In the genomic region with DNA sequence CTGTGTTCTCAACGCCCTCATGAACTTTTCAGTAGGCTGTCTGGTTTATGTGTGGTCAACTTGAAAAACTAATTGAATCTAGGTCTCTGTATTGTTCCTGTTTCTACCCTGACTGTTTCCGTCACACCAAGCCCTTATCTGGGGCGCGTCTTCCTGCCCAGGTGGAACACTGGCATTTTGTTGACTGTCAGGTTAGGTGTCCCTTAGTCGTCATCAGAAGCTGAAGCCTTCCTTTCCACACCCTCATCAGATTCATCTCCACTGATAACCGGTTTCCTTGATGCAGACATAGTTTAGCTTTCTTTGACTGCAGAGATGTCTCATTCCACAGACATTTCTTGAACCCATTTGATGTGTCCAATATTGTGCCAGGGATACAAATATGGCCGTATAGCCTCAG, we compare ENCODE assay signal across 12 cellular contexts.
DNase-seq lines count a peak whose midpoint lies in the region; ATAC-seq lines count a peak whose summit lies in the region.
"Had no signal": no experiment of that assay in that cellular context is flagged by ENCODE, and none has a peak within 500 bp of the region (broad histone marks: within the 10 kb centered on the region; RNA-seq: fewer than 3 reads in every experiment).

No MANE protein-coding gene starts in this region.

- peaks cover 60% of the 10 kb centered on the region for H3K36me3 Mint-ChIP-seq in stimulated activated naive CD8-positive, alpha-beta T cell treated with anti-CD3 and anti-CD28 coated beads, Interleukin-15, Interleukin-2, amounts not matched to agents 100 ng/mL and 50 ng/mL, for 24 hours (ENCODE audit: low read depth)

- H3K27me3 Mint-ChIP-seq in stimulated activated naive CD8-positive, alpha-beta T cell treated with anti-CD3 and anti-CD28 coated beads, Interleukin-15, Interleukin-2, amounts not matched to agents 100 ng/mL and 50 ng/mL, for 24 hours: no peaks in the 10 kb centered on the region

- peaks cover 3% of the 10 kb centered on the region for H3K9me3 Mint-ChIP-seq in stimulated activated naive CD8-positive, alpha-beta T cell treated with anti-CD3 and anti-CD28 coated beads, Interleukin-15, Interleukin-2, amounts not matched to agents 100 ng/mL and 50 ng/mL, for 24 hours

- DNase-seq in activated CD4-positive, CD25-positive, alpha-beta regulatory T cell treated with anti-CD3 and anti-CD28 coated beads, Interleukin-2, amount 50 U/mL, for 72 hours: no peak
- peak; percentile 69 for DNase-seq in activated CD8-positive, alpha-beta memory T cell treated with anti-CD3 and anti-CD28 coated beads, Interleukin-2, amount 50 U/mL, for 1 hour (ENCODE audit: extremely low read depth)
- DNase-seq in left colon (no peak), NCI-H146 (lab: John Stamatoyannopoulos, UW) (no peak)
- DNase-seq: caudate nucleus, NCI-H226, SHP77, stomach had no signal

- peak; percentile 11 to 17 for ATAC-seq in activated CD4-positive, CD25-positive, alpha-beta regulatory T cell treated with anti-CD3 and anti-CD28 coated beads, Interleukin-2, amount 50 U/mL, for 24 hours
- peak; percentile 20 for ATAC-seq in left colon
- ATAC-seq in GM19467 (IDR thresholded peaks at IDR 0.05; ENCODE audit: unreplicated experiment): no peak
- no peak for ATAC-seq in GM21526 (IDR thresholded peaks at IDR 0.05; ENCODE audit: low FRiP score, unreplicated experiment)

- intact Hi-C loops in left colon (cut with DNase I, micrococcal nuclease): no loop called here

- peaks cover 91% of the 10 kb centered on the region for H3K4me1 Mint-ChIP-seq in stimulated activated naive CD8-positive, alpha-beta T cell treated with anti-CD3 and anti-CD28 coated beads, Interleukin-15, Interleukin-2, amounts not matched to agents 100 ng/mL and 50 ng/mL, for 24 hours (ENCODE audit: low read depth)

- H3K27ac Mint-ChIP-seq in stimulated activated naive CD8-positive, alpha-beta T cell treated with anti-CD3 and anti-CD28 coated beads, Interleukin-15, Interleukin-2, amounts not matched to agents 100 ng/mL and 50 ng/mL, for 24 hours: peak overlapping the region; percentile 91

- peak overlapping the region; percentile 51 for H3K4me3 Mint-ChIP-seq in stimulated activated naive CD8-positive, alpha-beta T cell treated with anti-CD3 and anti-CD28 coated beads, Interleukin-15, Interleukin-2, amounts not matched to agents 100 ng/mL and 50 ng/mL, for 24 hours

Comparison
In these comparisons a context has a peak if more than half of its experiments do, and no peak if none do; other contexts are left out.
1. ATAC-seq: peak in activated CD4-positive, CD25-positive, alpha-beta regulatory T cell treated with anti-CD3 and anti-CD28 coated beads, Interleukin-2, amount 50 U/mL, for 24 hours (2 of 2) and left colon (single experiment); none in GM19467 (single experiment) and GM21526 (single experiment).